In genomic region chr20:1185316-1185741, GRCh38 we compare ENCODE assay signal across 10 cellular contexts. TPM values are rescaled to one million over a fixed set of nuclear protein-coding genes. Genes with fewer than 3 reads are reported as not detected.
A peak's percentile ranks its signal among the peaks of the same experiment; 100 is the strongest.
DNase-seq lines count a peak whose midpoint lies in the region; ATAC-seq and FAIRE-seq lines count a peak whose summit lies in the region.
"Had no signal": no experiment of that assay in that cellular context is flagged by ENCODE, and none has a peak within 500 bp of the region (broad histone marks: within the 10 kb centered on the region; RNA-seq: fewer than 3 reads in every experiment).

No MANE protein-coding gene starts in this region.

- H3K4me3 ChIP-seq in iPS-20b (ENCODE audit: low read length): peak overlapping the region; percentile 60; the same call in 1 of the 2 replicates

- H3K27ac ChIP-seq in iPS-20b (ENCODE audit: low read length): no peak overlapping the region

- no peaks in the 10 kb centered on the region for H3K36me3 ChIP-seq in iPS-20b (ENCODE audit: insufficient read depth, low read depth, low read length)

- no peaks in the 10 kb centered on the region for H3K36me3 Mint-ChIP-seq in activated naive CD4-positive, alpha-beta T cell treated with anti-CD3 and anti-CD28 coated beads for 36 hours (ENCODE audit: low read depth)
- peaks cover 0 to 5% of the 10 kb centered on the region in 2 donors for H3K36me3 Mint-ChIP-seq in activated naive CD4-positive, alpha-beta T cell treated with anti-CD3 and anti-CD28 coated beads, Interleukin-2, amount 50 U/mL, for 72 hours
- H3K36me3 Mint-ChIP-seq in effector memory CD8-positive, alpha-beta T cell (ENCODE audit: insufficient read depth): no peaks in the 10 kb centered on the region

- H3K9me3 Mint-ChIP-seq in activated naive CD4-positive, alpha-beta T cell treated with anti-CD3 and anti-CD28 coated beads for 36 hours: no peaks in the 10 kb centered on the region
- no peaks in the 10 kb centered on the region for H3K9me3 Mint-ChIP-seq in activated naive CD4-positive, alpha-beta T cell treated with anti-CD3 and anti-CD28 coated beads, Interleukin-2, amount 50 U/mL, for 72 hours
- H3K9me3 Mint-ChIP-seq in effector memory CD8-positive, alpha-beta T cell: no peaks in the 10 kb centered on the region
- H3K9me3 Mint-ChIP-seq: T-helper 1 cell treated with Interleukin-12 subunit alpha and Interleukin-12 subunit beta and Interleukin-4 antibody, amounts not matched to agents 30 μg/mL and 1 μg/mL, for 36 hours had no signal

- CTCF ChIA-PET in activated naive CD4-positive, alpha-beta T cell treated with anti-CD3 and anti-CD28 coated beads for 36 hours (lab: Charles Lee): no interaction called here

- peak overlapping the region; percentile 11 for H3K4me3 Mint-ChIP-seq in activated naive CD4-positive, alpha-beta T cell treated with anti-CD3 and anti-CD28 coated beads for 36 hours
- H3K4me3 Mint-ChIP-seq in effector memory CD8-positive, alpha-beta T cell: no peak overlapping the region

- no peak for FAIRE-seq in urothelium cell line (lab: Jason Lieb, UNC)

- intact Hi-C loops in activated naive CD4-positive, alpha-beta T cell treated with anti-CD3 and anti-CD28 coated beads for 36 hours (cut with micrococcal nuclease): loop anchor here (1.0 to 10.0 kb wide), 3 partner anchors 27 to 369 kb away; no protein-coding TSS in a partner anchor

- peak; percentile 44 to 54 for ATAC-seq in activated naive CD4-positive, alpha-beta T cell treated with anti-CD3 and anti-CD28 coated beads, Interleukin-2, amount 50 U/mL, for 72 hours
- ATAC-seq in HG02759 (IDR thresholded peaks at IDR 0.05; ENCODE audit: unreplicated experiment): no peak
- no peak for ATAC-seq in effector memory CD8-positive, alpha-beta T cell (replicated peaks)

- H3K27ac Mint-ChIP-seq in activated naive CD4-positive, alpha-beta T cell treated with anti-CD3 and anti-CD28 coated beads for 36 hours: no peak overlapping the region
- no peak overlapping the region for H3K27ac Mint-ChIP-seq in activated naive CD4-positive, alpha-beta T cell treated with anti-CD3 and anti-CD28 coated beads, Interleukin-2, amount 50 U/mL, for 72 hours
- no peak overlapping the region for H3K27ac Mint-ChIP-seq in effector memory CD8-positive, alpha-beta T cell
- H3K27ac Mint-ChIP-seq: T-helper 1 cell treated with Interleukin-12 subunit alpha and Interleukin-12 subunit beta and Interleukin-4 antibody, amounts not matched to agents 30 μg/mL and 1 μg/mL, for 36 hours had no signal

- H3K4me1 Mint-ChIP-seq in activated naive CD4-positive, alpha-beta T cell treated with anti-CD3 and anti-CD28 coated beads for 36 hours (ENCODE audit: low read depth): peaks cover 6% of the 10 kb centered on the region
- H3K4me1 Mint-ChIP-seq in effector memory CD8-positive, alpha-beta T cell (ENCODE audit: low read depth in 2 of 2): peaks cover 8 to 10% of the 10 kb centered on the region in 2 donors

- no peaks in the 10 kb centered on the region for H3K9me3 ChIP-seq in iPS-20b (ENCODE audit: insufficient read depth, low read depth, low read length)

- no peak overlapping the region for H3K9ac ChIP-seq in iPS-20b (ENCODE audit: low read depth, low read length)

- H3K27me3 ChIP-seq in iPS-20b (ENCODE audit: insufficient read depth, low read length): peaks cover 55% of the 10 kb centered on the region

- DNase-seq in activated naive CD4-positive, alpha-beta T cell treated with anti-CD3 and anti-CD28 coated beads for 36 hours: peak; percentile 12
- no peak for DNase-seq in activated naive CD4-positive, alpha-beta T cell treated with Interleukin-2 at 50 U/mL for 16 hours
- DNase-seq in activated naive CD4-positive, alpha-beta T cell treated with anti-CD3 and anti-CD28 coated beads, Interleukin-2, amount 50 U/mL, for 72 hours (ENCODE audit: low spot score in 2 of 2): peak in 1 of 2 donors; percentile 17
- DNase-seq in urothelium cell line (ENCODE audit: low spot score): peak; percentile 64
- DNase-seq in effector memory CD8-positive, alpha-beta T cell: no peak
- no peak for DNase-seq in medulla oblongata (ENCODE audit: extremely low spot score)

- peaks cover 8% of the 10 kb centered on the region; the same call in 1 of the 2 replicates for H3K4me1 ChIP-seq in iPS-20b (ENCODE audit: insufficient read depth, low read length)

- H3K27me3 Mint-ChIP-seq in activated naive CD4-positive, alpha-beta T cell treated with anti-CD3 and anti-CD28 coated beads for 36 hours (ENCODE audit: low read depth): peaks cover 24% of the 10 kb centered on the region
- H3K27me3 Mint-ChIP-seq in effector memory CD8-positive, alpha-beta T cell: peaks cover 20 to 42% of the 10 kb centered on the region in 2 donors

RNA-seq across cellular contexts. Expression of gene TMEM74B, which starts 0.5 kb away (rescaled TPM):
- under 1 TPM in 1 of 2 experiments, not detected in 1; 0.17 TPM for total RNA-seq in activated naive CD4-positive, alpha-beta T cell treated with anti-CD3 and anti-CD28 coated beads for 36 hours
- total RNA-seq in activated naive CD4-positive, alpha-beta T cell treated with anti-CD3 and anti-CD28 coated beads, Interleukin-2, amount 50 U/mL, for 72 hours: 1 to 10 TPM in 1 of 2 donors, not detected in 1; 8.3 TPM
- total RNA-seq: mononuclear cell had no signal

RNA-seq across cellular contexts. Expression of gene C20orf202, which starts 17.9 kb away (rescaled TPM):
- total RNA-seq in activated naive CD4-positive, alpha-beta T cell treated with anti-CD3 and anti-CD28 coated beads for 36 hours: not detected
- total RNA-seq in activated naive CD4-positive, alpha-beta T cell treated with anti-CD3 and anti-CD28 coated beads, Interleukin-2, amount 50 U/mL, for 72 hours: under 1 TPM; 0.19 to 0.55 TPM
- total RNA-seq: mononuclear cell had no signal

RNA-seq across cellular contexts. Expression of gene RAD21L1, which starts 40.5 kb away (rescaled TPM):
- not detected for total RNA-seq in activated naive CD4-positive, alpha-beta T cell treated with anti-CD3 and anti-CD28 coated beads for 36 hours
- total RNA-seq in activated naive CD4-positive, alpha-beta T cell treated with anti-CD3 and anti-CD28 coated beads, Interleukin-2, amount 50 U/mL, for 72 hours: under 1 TPM; 0.25 to 0.47 TPM

Comparison
In these comparisons a context has a peak if more than half of its experiments do, and no peak if none do; other contexts are left out.
1. DNase-seq: peak in activated naive CD4-positive, alpha-beta T cell treated with anti-CD3 and anti-CD28 coated beads for 36 hours (single experiment) and urothelium cell line (single experiment); none in activated naive CD4-positive, alpha-beta T cell treated with Interleukin-2 at 50 U/mL for 16 hours (single experiment), effector memory CD8-positive, alpha-beta T cell (0 of 3) and medulla oblongata (single experiment).
2. ATAC-seq: peak in activated naive CD4-positive, alpha-beta T cell treated with anti-CD3 and anti-CD28 coated beads, Interleukin-2, amount 50 U/mL, for 72 hours (2 of 2); none in HG02759 (single experiment) and effector memory CD8-positive, alpha-beta T cell (single experiment).